Comparison of ENCODE assay signal across 10 cellular contexts in the genomic region with DNA sequence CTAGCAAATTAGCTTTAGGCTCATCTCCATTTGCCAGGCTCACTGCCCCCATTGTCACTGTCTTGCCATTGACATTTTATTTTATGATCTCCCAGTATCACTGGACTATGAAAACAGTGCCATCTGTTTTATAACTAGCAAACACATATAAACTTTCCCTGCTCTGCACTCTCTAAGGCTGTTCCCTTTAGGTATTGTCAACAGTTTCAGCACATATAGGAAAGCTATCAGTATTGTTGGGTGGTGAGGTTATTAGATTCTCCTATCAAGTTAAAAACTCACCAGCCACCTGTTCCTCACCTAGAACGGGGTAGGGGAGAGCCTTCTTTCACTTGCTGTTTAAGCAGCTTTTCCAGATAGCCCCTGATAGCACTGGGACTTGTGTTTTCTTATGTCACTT. TPM values are rescaled to one million over a fixed set of nuclear protein-coding genes. Genes with fewer than 3 reads are reported as not detected.
DNase-seq lines count a peak whose midpoint lies in the region; ATAC-seq and TF ChIP-seq lines count a peak whose summit lies in the region.
"Had no signal": no experiment of that assay in that cellular context is flagged by ENCODE, and none has a peak within 500 bp of the region (broad histone marks: within the 10 kb centered on the region; RNA-seq: fewer than 3 reads in every experiment).

No MANE protein-coding gene starts in this region.

- H4K20me1 ChIP-seq in GM23248 (ENCODE audit: insufficient read depth) (no peaks in the 10 kb centered on the region), PC-3 (ENCODE audit: low read length) (no peaks in the 10 kb centered on the region), fibroblast of lung (ENCODE audit: control insufficient read depth, extremely low read depth, insufficient read depth, low read length) (no peaks in the 10 kb centered on the region)

- H3K4me3 ChIP-seq in GM23248 (peak overlapping the region; percentile 17), PC-3 (ENCODE audit: low read length) (peak overlapping the region; percentile 52; the same call in 1 of the 2 replicates), fibroblast of lung (replicated peaks in 1 of 4; ENCODE audit: control extremely low read depth in 1 of 4, insufficient read depth in 1 of 4, low read depth in 3 of 4, low read length in 4 of 4) (no peak overlapping the region), sigmoid colon (no peak overlapping the region)

- TF ChIP-seq EP300 in sigmoid colon (IDR thresholded peaks at IDR 0.05): no peak

- intact Hi-C loops in PC-3 (cut with micrococcal nuclease): loop anchor here (2.0 kb wide), 2 partner anchors 18 to 30 kb away; no protein-coding TSS in a partner anchor
- intact Hi-C loops in sigmoid colon (cut with DNase I): no loop called here

- peaks cover 74% of the 10 kb centered on the region for H3F3A ChIP-seq in GM23248 (ENCODE audit: insufficient read depth)
- peaks cover 21% of the 10 kb centered on the region for H3F3A ChIP-seq in PC-3 (ENCODE audit: low read length, unreplicated experiment)

- H3K79me2 ChIP-seq in GM23248 (ENCODE audit: insufficient read depth) (peaks cover 41% of the 10 kb centered on the region), PC-3 (ENCODE audit: low read length) (peaks cover 12% of the 10 kb centered on the region), fibroblast of lung (ENCODE audit: control insufficient read depth, insufficient read depth, low read length) (peaks cover 2% of the 10 kb centered on the region)

- H3K27me3 ChIP-seq in GM23248 (replicated peaks; ENCODE audit: insufficient read depth): no peaks in the 10 kb centered on the region
- H3K27me3 ChIP-seq in PC-3 (ENCODE audit: low read length): no peaks in the 10 kb centered on the region
- no peaks in the 10 kb centered on the region for H3K27me3 ChIP-seq in fibroblast of lung (ENCODE audit: control insufficient read depth, insufficient read depth, low read length)
- H3K27me3 ChIP-seq in sigmoid colon: no peaks in the 10 kb centered on the region

- ATAC-seq in PC-3: peak; percentile 8; the same call in 1 of the 2 replicates
- ATAC-seq in GM18502 (IDR thresholded peaks at IDR 0.05; ENCODE audit: poor library complexity, unreplicated experiment): no peak
- ATAC-seq in GM19463 (IDR thresholded peaks at IDR 0.05; ENCODE audit: unreplicated experiment): no peak

- POLR2A ChIA-PET in PC-3 (lab: Charles Lee; ENCODE audit: unreplicated experiment): no interaction called here

- H3K36me3 ChIP-seq in GM23248 (ENCODE audit: low read depth): peaks cover 26% of the 10 kb centered on the region
- peaks cover 4% of the 10 kb centered on the region; the same call in 1 of the 2 replicates for H3K36me3 ChIP-seq in PC-3 (ENCODE audit: low read depth, low read length)
- H3K36me3 ChIP-seq in fibroblast of lung (ENCODE audit: control insufficient read depth, insufficient read depth, low read length): peaks cover 2% of the 10 kb centered on the region
- peaks cover 0 to 72% (median 31%) of the 10 kb centered on the region in 4 donors for H3K36me3 ChIP-seq in sigmoid colon

- H3K9me2 ChIP-seq in GM23248 (ENCODE audit: insufficient read depth) (no peaks in the 10 kb centered on the region), PC-3 (replicated peaks; ENCODE audit: low read length) (no peaks in the 10 kb centered on the region)

- BruUV-seq in PC-3 (replicated peaks; lab: Mats Ljungman, UMichigan): no TSS peak

- in situ Hi-C loops in GM23248 (cut with MboI): no loop called here

- no peak for TF ChIP-seq POLR2A in sigmoid colon (IDR thresholded peaks at IDR 0.05)

- H3K9ac ChIP-seq in GM23248 (peak overlapping the region; percentile 58), PC-3 (ENCODE audit: low read length) (peak overlapping the region; percentile 37), fibroblast of lung (ENCODE audit: insufficient read depth, low read length) (no peak overlapping the region)

- H3K27ac ChIP-seq in GM23248: peak overlapping the region; percentile 91
- H3K27ac ChIP-seq in PC-3 (ENCODE audit: low read length): peak overlapping the region; percentile 89
- H3K27ac ChIP-seq in fibroblast of lung (ENCODE audit: insufficient read depth, low read length): peak overlapping the region; percentile 39
- H3K27ac ChIP-seq in sigmoid colon: peak overlapping the region; percentile 61 to 79 (median 74)

- DNase-seq in GM23248: no peak
- no peak for DNase-seq in PC-3
- DNase-seq in fibroblast of lung (ENCODE audit: low read depth in 2 of 2): no peak
- DNase-seq in sigmoid colon: no peak
- DNase-seq in stimulated activated CD8-positive, alpha-beta memory T cell treated with anti-CD3 and anti-CD28 coated beads, Interleukin-4, amount 100 ng/mL, for 48 hours: no peak
- DNase-seq in AG08395 (ENCODE audit: low spot score): no peak
- DNase-seq: activated CD4-positive, CD25-positive, alpha-beta regulatory T cell treated with anti-CD3 and anti-CD28 coated beads, Interleukin-2, amount 50 U/mL, for 72 hours; GDM1 had no signal

- CTCF ChIA-PET in PC-3 (lab: Charles Lee): interaction anchor here (0.6 kb wide), 1 partner anchor 79 kb away, joined by 4 read pairs; no protein-coding TSS in a partner anchor

- TF ChIP-seq CTCF in PC-3 (conservative IDR thresholded peaks at IDR 0.05; ENCODE audit: low read depth, low read length) (no peak), fibroblast of lung (conservative IDR thresholded peaks at IDR 0.05 in 1 of 2, IDR thresholded peaks at IDR 0.05 in 1 of 2; ENCODE audit: low read depth in 1 of 2, low read length in 2 of 2) (no peak), sigmoid colon (IDR thresholded peaks at IDR 0.05) (no peak)

- H3K9me3 ChIP-seq in GM23248 (ENCODE audit: low read depth): no peaks in the 10 kb centered on the region
- H3K9me3 ChIP-seq in PC-3 (ENCODE audit: low read length): no peaks in the 10 kb centered on the region
- H3K9me3 ChIP-seq in fibroblast of lung (ENCODE audit: control insufficient read depth, insufficient read depth, low read depth, low read length): no peaks in the 10 kb centered on the region
- H3K9me3 ChIP-seq in sigmoid colon: no peaks in the 10 kb centered on the region

- H3K4me1 ChIP-seq in GM23248 (ENCODE audit: insufficient read depth) (peaks cover 44% of the 10 kb centered on the region), PC-3 (ENCODE audit: insufficient read depth, low read length) (peaks cover 46% of the 10 kb centered on the region), fibroblast of lung (ENCODE audit: control insufficient read depth, extremely low read depth, insufficient read depth, low read length) (peaks cover 25% of the 10 kb centered on the region), sigmoid colon (peaks cover 0 to 47% (median 33%) of the 10 kb centered on the region in 4 donors)

- H3K4me2 ChIP-seq in GM23248 (ENCODE audit: unreplicated experiment) (peak overlapping the region; percentile 77), PC-3 (ENCODE audit: low read length) (peak overlapping the region; percentile 84), fibroblast of lung (ENCODE audit: extremely low read depth, insufficient read depth, low read length) (no peak overlapping the region)

- H2AFZ ChIP-seq in GM23248: no peak overlapping the region
- no peak overlapping the region for H2AFZ ChIP-seq in PC-3 (ENCODE audit: low read length)
- no peak overlapping the region for H2AFZ ChIP-seq in fibroblast of lung (ENCODE audit: low read length)

- 40 to 48% methylated on average over 1 of the region's 1 CpG for WGBS in GM23248 (ENCODE audit: low coverage in 1 of 2, low lambda C conversion rate in 2 of 2, missing lambda C conversion rate in 2 of 2), 2 experiments
- WGBS in sigmoid colon, 2 donors: 25 to 63% methylated on average over 1 of the region's 1 CpG

RNA-seq across cellular contexts. Expression of a gene that starts 32.5 kb away (rescaled TPM):
- 47.2 and 64.7 TPM in 2 replicates for total RNA-seq in GM23248 (2014; rRNA removed; shearing (Covaris generic))
- polyA plus RNA-seq in GM23248 (2016; fragmentation: Nextera tagmentation; extraction: Ambion mirVana): 43.6 and 46.1 TPM in 2 replicates
- total RNA-seq in PC-3 (2014; rRNA removed): 32.1 and 33.5 TPM in 2 replicates
- 80.4 and 86.5 TPM in 2 replicates for total RNA-seq in fibroblast of lung
- polyA plus RNA-seq in fibroblast of lung: 24.9 and 39.3 TPM in 2 replicates
- polyA plus RNA-seq in fibroblast of lung (2012): 18.4 and 31.1 TPM in 2 replicates
- 46.1 and 77.7 TPM in 2 replicates for polyA minus RNA-seq in fibroblast of lung (ENCODE audit: low replicate concordance)
- 100 to 1,000 TPM; 113 to 243 (median 195) TPM for total RNA-seq in sigmoid colon
- polyA plus RNA-seq in sigmoid colon: 10 to 100 TPM; 32.4 to 92.6 (median 36.8) TPM

RNA-seq across cellular contexts. Expression of a gene that starts 34.5 kb away (rescaled TPM):
- 5.1 and 5.2 TPM in 2 replicates for total RNA-seq in GM23248 (2014; rRNA removed; shearing (Covaris generic))
- polyA plus RNA-seq in GM23248 (2016; fragmentation: Nextera tagmentation; extraction: Ambion mirVana) (2.8 and 2.9 TPM in 2 replicates), fibroblast of lung (5.0 and 5.5 TPM in 2 replicates), sigmoid colon (10 to 100 TPM; 11.4 to 26.9 (median 18.0) TPM)
- total RNA-seq in PC-3 (2014; rRNA removed) (1.3 and 4.2 TPM in 2 replicates), fibroblast of lung (4.9 and 8.1 TPM in 2 replicates), sigmoid colon (10 to 100 TPM in 1 of 4 donors, 1 to 10 TPM in 3; 3.9 to 18.3 (median 5.0) TPM)
- 2.5 and 2.9 TPM in 2 replicates for polyA plus RNA-seq in fibroblast of lung (2012)
- 2.2 and 6.8 TPM in 2 replicates for polyA minus RNA-seq in fibroblast of lung (ENCODE audit: low replicate concordance)

Comparison
In these comparisons a context has a peak if more than half of its experiments do, and no peak if none do; other contexts are left out.
1. H3K27ac ChIP-seq: peak in every context shown above with its lines; median percentile 91 in GM23248; 89 in PC-3; 74 in sigmoid colon; 39 in fibroblast of lung.
2. H3K4me3 ChIP-seq: peak in GM23248 (single experiment) and PC-3 (single experiment); none in fibroblast of lung (0 of 4) and sigmoid colon (0 of 4).